In the genomic region with DNA sequence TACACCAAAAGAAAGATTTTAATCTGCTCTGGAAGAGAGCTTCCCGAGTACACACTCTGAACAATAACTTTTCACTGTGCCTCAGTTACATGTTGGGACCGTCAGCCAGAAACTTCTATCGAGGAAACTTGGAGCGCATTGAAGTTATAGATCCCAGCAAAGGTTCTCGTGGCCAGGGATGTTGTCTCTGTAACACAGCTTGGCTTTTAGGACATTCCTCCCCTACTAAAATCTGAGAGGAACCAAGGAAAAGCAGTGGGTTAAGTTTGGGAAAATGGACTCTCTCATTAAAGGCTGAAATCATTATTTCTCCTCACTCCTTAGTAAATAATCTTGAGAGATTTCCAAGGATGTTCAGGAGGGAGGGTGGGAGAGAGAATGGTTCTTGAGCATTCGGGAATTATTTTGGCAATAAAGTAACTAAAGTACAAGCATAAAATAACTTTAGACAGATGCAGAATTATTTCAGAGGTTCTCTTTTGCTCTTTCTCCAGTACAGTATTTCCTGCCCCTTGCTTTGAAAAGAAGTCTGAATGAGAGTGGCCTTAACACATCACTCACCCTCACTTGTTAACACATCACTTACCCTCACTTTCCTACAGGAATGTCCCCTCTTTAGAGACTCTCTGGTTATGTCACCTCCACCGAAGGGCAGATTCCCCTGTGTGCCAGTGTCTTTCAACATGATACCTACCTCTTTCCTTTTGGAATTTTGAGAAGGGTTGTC, we compare ENCODE assay signal across 8 cellular contexts. TPM values are rescaled to one million over a fixed set of nuclear protein-coding genes. Genes with fewer than 3 reads are reported as not detected.
DNase-seq lines count a peak whose midpoint lies in the region; ATAC-seq lines count a peak whose summit lies in the region.

No MANE protein-coding gene starts in this region.

- DNase-seq in ACHN (peak; percentile 14), dedifferentiated amniotic fluid mesenchymal stem cell (ENCODE audit: extremely low spot score) (no peak), ecto neural progenitor cell (ENCODE audit: low spot score) (no peak)
- peak; percentile 1 for DNase-seq in central memory CD4-positive, alpha-beta T cell

- H3K4me1 ChIP-seq in HUES6 (ENCODE audit: control insufficient read depth, insufficient read depth, low read length) = peaks cover 32% of the 10 kb centered on the region
- peaks cover 29 to 36% of the 10 kb centered on the region in 2 donors for H3K4me1 ChIP-seq in muscle layer of duodenum (ENCODE audit: control insufficient read depth in 1 of 2, insufficient read depth in 2 of 2, low read length in 2 of 2)

- H3K9me3 ChIP-seq in HUES6 (ENCODE audit: control insufficient read depth, insufficient read depth, low read depth, low read length) = no peaks in the 10 kb centered on the region
- H3K9me3 ChIP-seq in muscle layer of duodenum (ENCODE audit: control insufficient read depth in 1 of 2, low read length in 2 of 2) = no peaks in the 10 kb centered on the region

- H3K27me3 ChIP-seq in HUES6 (ENCODE audit: control insufficient read depth, insufficient read depth, low read length) (peaks cover 69% of the 10 kb centered on the region), muscle layer of duodenum (ENCODE audit: low read depth, low read length) (no peaks in the 10 kb centered on the region)

- no peak for ATAC-seq in GM21717 (IDR thresholded peaks at IDR 0.05; ENCODE audit: unreplicated experiment)
- no peak for ATAC-seq in esophagus mucosa

- in situ Hi-C loops in ACHN (cut with HindIII; ENCODE audit: low pct_ligation_motif_present, low pct_unique_long_range_greater_than_20kb, low sequenced_read_pairs) = no loop called here

- H3K36me3 ChIP-seq in HUES6 (ENCODE audit: control insufficient read depth, insufficient read depth, low read length) = no peaks in the 10 kb centered on the region
- H3K36me3 ChIP-seq in muscle layer of duodenum (ENCODE audit: control insufficient read depth in 1 of 2, insufficient read depth in 2 of 2, low read length in 2 of 2) = no peaks in the 10 kb centered on the region

- H3K27ac ChIP-seq in HUES6 (ENCODE audit: low read depth, low read length) (no peak overlapping the region), muscle layer of duodenum (ENCODE audit: low read length) (peak overlapping the region; percentile 91)

- H3K9ac ChIP-seq in HUES6 (ENCODE audit: low read length) = peak overlapping the region; percentile 5

- H3K4me3 ChIP-seq in HUES6 (ENCODE audit: low read depth, low read length) = peak overlapping the region; percentile 82
- H3K4me3 ChIP-seq in muscle layer of duodenum (ENCODE audit: low read depth in 1 of 2, low read length in 2 of 2) = peak overlapping the region; percentile 70 to 94

RNA-seq across cellular contexts. Expression of gene NFIA, which starts 1.8 kb away (rescaled TPM):
- total RNA-seq in esophagus mucosa = 47.5 TPM

Comparison
In these comparisons a context has a peak if more than half of its experiments do, and no peak if none do; other contexts are left out.
1. DNase-seq: peak in ACHN (single experiment) and central memory CD4-positive, alpha-beta T cell (single experiment); none in dedifferentiated amniotic fluid mesenchymal stem cell (single experiment) and ecto neural progenitor cell (single experiment).